Comparison of ENCODE assay signal across 7 cellular contexts in genomic region chr4:72295966-72296557, GRCh38.
DNase-seq lines count a peak whose midpoint lies in the region; ATAC-seq and TF ChIP-seq lines count a peak whose summit lies in the region.

No MANE protein-coding gene starts in this region.

- peak; percentile 78 for DNase-seq in GM23248
- peak; percentile 49 for DNase-seq in NB4 (ENCODE audit: low read depth)
- peak; percentile 75 for DNase-seq in astrocyte of the spinal cord (ENCODE audit: low read depth, low spot score)
- peak; percentile 50 for DNase-seq in iPS-NIHi7 (ENCODE audit: extremely low spot score)
- no peak for DNase-seq in upper lobe of left lung
- no peak for DNase-seq in activated naive CD4-positive, alpha-beta T cell treated with anti-CD3 and anti-CD28 coated beads, Interleukin-2, amount 50 U/mL, for 16 hours

- no peak overlapping the region for H3K4me3 ChIP-seq in GM23248
- H3K4me3 ChIP-seq in NB4 (ENCODE audit: low read depth, low read length): no peak overlapping the region
- no peak overlapping the region for H3K4me3 ChIP-seq in astrocyte of the spinal cord (ENCODE audit: low read depth, low read length)
- H3K4me3 ChIP-seq in upper lobe of left lung: no peak overlapping the region

- WGBS in GM23248 (ENCODE audit: low coverage in 1 of 2, low lambda C conversion rate in 2 of 2, missing lambda C conversion rate in 2 of 2), 2 experiments: 10 to 15% methylated on average over 5 of the region's 5 CpGs
- 25 to 29% methylated on average over 5 of the region's 5 CpGs for WGBS in upper lobe of left lung, 2 donors

- H4K20me1 ChIP-seq in GM23248 (ENCODE audit: insufficient read depth): no peaks in the 10 kb centered on the region

- H3K4me1 ChIP-seq in GM23248 (ENCODE audit: insufficient read depth): no peaks in the 10 kb centered on the region
- no peaks in the 10 kb centered on the region for H3K4me1 ChIP-seq in upper lobe of left lung

- peak overlapping the region; percentile 28; the same call in 1 of the 2 replicates for H2AFZ ChIP-seq in GM23248

- no peak overlapping the region for H3K9ac ChIP-seq in GM23248

- no peak overlapping the region for H3K27ac ChIP-seq in GM23248
- no peak overlapping the region for H3K27ac ChIP-seq in upper lobe of left lung

- no peak for TF ChIP-seq EP300 in upper lobe of left lung (IDR thresholded peaks at IDR 0.05)

- TF ChIP-seq CTCF in GM12872 (IDR thresholded peaks at IDR 0.05; ENCODE audit: insufficient read depth, low read depth, low read length) (peak; percentile 46; the same call in 2 of the 3 replicates), NB4 (IDR thresholded peaks at IDR 0.05; ENCODE audit: low read depth, low read length) (peak; percentile 14), astrocyte of the spinal cord (IDR thresholded peaks at IDR 0.05; ENCODE audit: low read depth, low read length) (peak; percentile 58), upper lobe of left lung (IDR thresholded peaks at IDR 0.05) (peak in 3 of 6 experiments; percentile 40 to 46 (median 44))

- H3K9me3 ChIP-seq in GM23248 (ENCODE audit: low read depth) (no peaks in the 10 kb centered on the region), upper lobe of left lung (no peaks in the 10 kb centered on the region)

- H3K36me3 ChIP-seq in GM23248 (ENCODE audit: low read depth) (no peaks in the 10 kb centered on the region), upper lobe of left lung (no peaks in the 10 kb centered on the region)

- no peak for TF ChIP-seq POLR2A in NB4 (IDR thresholded peaks at IDR 0.05; ENCODE audit: extremely low read depth, insufficient read length)
- TF ChIP-seq POLR2A in upper lobe of left lung (IDR thresholded peaks at IDR 0.05): no peak

- no peaks in the 10 kb centered on the region for H3K9me2 ChIP-seq in GM23248 (ENCODE audit: insufficient read depth)

- no peak overlapping the region for H3K4me2 ChIP-seq in GM23248 (ENCODE audit: unreplicated experiment)

- ATAC-seq in upper lobe of left lung (ENCODE audit: low FRiP score in 2 of 2): peak; percentile 63 to 73

- in situ Hi-C loops in GM23248 (cut with MboI) (loop anchor here (25.0 kb wide), 1 partner anchor 391 kb away; no protein-coding TSS in a partner anchor), astrocyte of the spinal cord (cut with HindIII; ENCODE audit: low sequenced_read_pairs) (no loop called here)

- H3F3A ChIP-seq in GM23248 (ENCODE audit: insufficient read depth): no peaks in the 10 kb centered on the region

- H3K27me3 ChIP-seq in GM23248 (replicated peaks; ENCODE audit: insufficient read depth) (no peaks in the 10 kb centered on the region), upper lobe of left lung (no peaks in the 10 kb centered on the region)

- H3K79me2 ChIP-seq in GM23248 (ENCODE audit: insufficient read depth): no peaks in the 10 kb centered on the region

Comparison
In these comparisons a context has a peak if more than half of its experiments do, and no peak if none do; other contexts are left out.
1. DNase-seq: peak in GM23248 (single experiment), NB4 (single experiment), astrocyte of the spinal cord (single experiment) and iPS-NIHi7 (single experiment); none in upper lobe of left lung (0 of 2) and activated naive CD4-positive, alpha-beta T cell treated with anti-CD3 and anti-CD28 coated beads, Interleukin-2, amount 50 U/mL, for 16 hours (single experiment).